Comparison of ENCODE assay signal across 8 cellular contexts in genomic region chr20:41411458-41411857, GRCh38. TPM values are rescaled to one million over a fixed set of nuclear protein-coding genes. Genes with fewer than 3 reads are reported as not detected.
DNase-seq lines count a peak whose midpoint lies in the region; ATAC-seq, FAIRE-seq and TF ChIP-seq lines count a peak whose summit lies in the region.

No MANE protein-coding gene starts in this region.

- H3K4me1 Mint-ChIP-seq in T-cell, result peaks cover 13 to 24% (median 17%) of the 10 kb centered on the region in 3 donors
- H3K4me1 Mint-ChIP-seq in activated naive CD8-positive, alpha-beta T cell treated with anti-CD3 and anti-CD28 coated beads for 36 hours, result peaks cover 13% of the 10 kb centered on the region

- no peak overlapping the region for H3K9ac ChIP-seq in SK-N-SH

- FAIRE-seq in D721Med (lab: Jason Lieb, UNC), result no peak

- no peaks in the 10 kb centered on the region for H3K79me2 ChIP-seq in SK-N-SH (ENCODE audit: insufficient read depth)

- H3K27me3 Mint-ChIP-seq in T-cell, result no peaks in the 10 kb centered on the region
- no peaks in the 10 kb centered on the region for H3K27me3 Mint-ChIP-seq in activated naive CD8-positive, alpha-beta T cell treated with anti-CD3 and anti-CD28 coated beads for 36 hours

- no peaks in the 10 kb centered on the region for H3F3A ChIP-seq in SK-N-SH (replicated peaks; ENCODE audit: insufficient read depth)

- H3K4me1 ChIP-seq in SK-N-SH (ENCODE audit: control insufficient read depth in 1 of 2, insufficient read depth in 2 of 2, low read depth in 1 of 2, low read length in 1 of 2), result peaks cover 0 to 18% of the 10 kb centered on the region in 2 experiments; a peak in 1 of 4 replicates

- no peak overlapping the region for H2AFZ ChIP-seq in SK-N-SH (ENCODE audit: low read depth)

- ATAC-seq in GM18511 (IDR thresholded peaks at IDR 0.05; ENCODE audit: unreplicated experiment) (no peak), T-cell (replicated peaks in 1 of 4) (no peak)

- POLR2A ChIA-PET in SK-N-SH (lab: Yijun Ruan, JAX) (no interaction called here), T-cell (lab: Charles Lee) (no interaction called here)

- CTCF ChIA-PET in SK-N-SH (lab: Yijun Ruan, JAX) (interaction anchor here (0.6 to 3.8 kb wide), 22 partner anchors 9 to 276 kb away, joined by 3 to 29 read pairs (median 4); partner anchors contain the start of gene LPIN3), T-cell (lab: Charles Lee) (no interaction called here)

- peak; percentile 59 for TF ChIP-seq CTCF in SK-N-SH (IDR thresholded peaks at IDR 0.05)
- TF ChIP-seq CTCF in D721Med (IDR thresholded peaks at IDR 0.05; ENCODE audit: insufficient read depth, missing control alignments), result no peak

- H3K9me3 ChIP-seq in SK-N-SH, result no peaks in the 10 kb centered on the region

- no peaks in the 10 kb centered on the region for H3K9me3 Mint-ChIP-seq in T-cell
- H3K9me3 Mint-ChIP-seq in activated naive CD8-positive, alpha-beta T cell treated with anti-CD3 and anti-CD28 coated beads for 36 hours, result no peaks in the 10 kb centered on the region

- TF ChIP-seq RAD21 in SK-N-SH (IDR thresholded peaks at IDR 0.05; ENCODE audit: low read length), result peak; percentile 62

- H4K20me1 ChIP-seq in SK-N-SH (ENCODE audit: insufficient read depth), result no peaks in the 10 kb centered on the region

- H3K36me3 Mint-ChIP-seq in T-cell, result peaks cover 71% of the 10 kb centered on the region
- H3K36me3 Mint-ChIP-seq in activated naive CD8-positive, alpha-beta T cell treated with anti-CD3 and anti-CD28 coated beads for 36 hours, result peaks cover 13% of the 10 kb centered on the region

- H3K4me3 ChIP-seq in SK-N-SH (ENCODE audit: low read depth in 2 of 2, low read length in 1 of 2), result no peak overlapping the region

- WGBS in SK-N-SH (ENCODE audit: low lambda C conversion rate), result 89% methylated on average over 2 of the region's 2 CpGs

- H3K27ac Mint-ChIP-seq in T-cell, result peak overlapping the region in 1 of 2 donors; percentile 39
- H3K27ac Mint-ChIP-seq in activated naive CD8-positive, alpha-beta T cell treated with anti-CD3 and anti-CD28 coated beads for 36 hours, result no peak overlapping the region

- H3K9me2 ChIP-seq in SK-N-SH, result no peaks in the 10 kb centered on the region

- no peak overlapping the region for H3K27ac ChIP-seq in SK-N-SH (ENCODE audit: low read depth in 2 of 2, low read length in 1 of 2)

- TF ChIP-seq EP300 in SK-N-SH (IDR thresholded peaks at IDR 0.05; ENCODE audit: borderline replicate concordance in 1 of 2, low read depth in 1 of 2, low read length in 1 of 2), result no peak

- no peak overlapping the region for H3K4me3 Mint-ChIP-seq in T-cell
- H3K4me3 Mint-ChIP-seq in activated naive CD8-positive, alpha-beta T cell treated with anti-CD3 and anti-CD28 coated beads for 36 hours, result no peak overlapping the region

- H3K27me3 ChIP-seq in SK-N-SH (ENCODE audit: insufficient read depth), result no peaks in the 10 kb centered on the region

- DNase-seq in HCEC 1CT (peak; percentile 59), SK-N-SH (no peak), germinal center (ENCODE audit: low spot score) (peak; percentile 11), superior temporal gyrus (ENCODE audit: extremely low spot score) (peak; percentile 78), T-cell (no peak), D721Med (ENCODE audit: insufficient read length, low spot score) (no peak)
- DNase-seq in activated naive CD8-positive, alpha-beta T cell treated with anti-CD3 and anti-CD28 coated beads for 36 hours, result no peak

- no peak overlapping the region for H3K4me2 ChIP-seq in SK-N-SH

- peaks cover 27 to 90% of the 10 kb centered on the region in 2 experiments for H3K36me3 ChIP-seq in SK-N-SH (replicated peaks in 1 of 2; ENCODE audit: control insufficient read depth in 1 of 2, insufficient read depth in 2 of 2, low read length in 1 of 2)

TF ChIP-seq in SK-N-SH, 30 proteins besides CTCF, POLR2A, EP300 and RAD21:
- TF ChIP-seq PBX3 (IDR thresholded peaks at IDR 0.05) (no peak), GABPA (IDR thresholded peaks at IDR 0.05; ENCODE audit: low read depth) (no peak), USF2 (IDR thresholded peaks at IDR 0.05; ENCODE audit: borderline replicate concordance, low read depth, low read length) (no peak), TAF1 (IDR thresholded peaks at IDR 0.05; ENCODE audit: borderline replicate concordance, low read depth, low read length) (no peak), MAX (IDR thresholded peaks at IDR 0.05; ENCODE audit: low read depth) (no peak), FOSL2 (IDR thresholded peaks at IDR 0.05; ENCODE audit: borderline replicate concordance, low read depth) (no peak), SIN3A (IDR thresholded peaks at IDR 0.05; ENCODE audit: borderline replicate concordance, low read depth, low read length) (no peak), RCOR1 (IDR thresholded peaks at IDR 0.05; ENCODE audit: low read length) (no peak), FOXM1 (IDR thresholded peaks at IDR 0.05; ENCODE audit: low read depth) (no peak), TCF12 (IDR thresholded peaks at IDR 0.05) (no peak), SMC3 (IDR thresholded peaks at IDR 0.05; ENCODE audit: low read depth, low read length) (no peak; the same call in 1 of the 2 replicates), RFX5 (IDR thresholded peaks at IDR 0.05; ENCODE audit: low read length) (no peak), MXI1 (IDR thresholded peaks at IDR 0.05; ENCODE audit: low read depth, low read length) (no peak), MEF2A (IDR thresholded peaks at IDR 0.05; ENCODE audit: borderline replicate concordance, low read depth) (no peak)

RNA-seq across cellular contexts. Expression of gene EMILIN3, which starts 44.8 kb away (rescaled TPM):
- 0.02 and 0.08 TPM in 2 replicates for polyA plus RNA-seq in SK-N-SH (2012; rRNA removed)
- polyA plus RNA-seq in SK-N-SH (2012; cell fraction: cytosol; rRNA removed), result 0.04 and 0.09 TPM in 2 replicates
- 0.02 TPM in 2 replicates for polyA plus RNA-seq in SK-N-SH (2012; cell fraction: nucleus; rRNA removed)
- total RNA-seq in T-cell, result not detected
- total RNA-seq in activated naive CD8-positive, alpha-beta T cell treated with anti-CD3 and anti-CD28 coated beads for 36 hours, result not detected

Comparison
In these comparisons a context has a peak if more than half of its experiments do, and no peak if none do; other contexts are left out.
1. DNase-seq: peak in HCEC 1CT (single experiment), germinal center (single experiment) and superior temporal gyrus (single experiment); none in SK-N-SH (single experiment), T-cell (0 of 34), activated naive CD8-positive, alpha-beta T cell treated with anti-CD3 and anti-CD28 coated beads for 36 hours (single experiment) and D721Med (single experiment).